8 cellular contexts compared by ENCODE assay signal in genomic region chr15:70892002-70892911, GRCh38. TPM values are rescaled to one million over a fixed set of nuclear protein-coding genes. Genes with fewer than 3 reads are reported as not detected.
A peak's percentile ranks its signal among the peaks of the same experiment; 100 is the strongest.
DNase-seq lines count a peak whose midpoint lies in the region; ATAC-seq and TF ChIP-seq lines count a peak whose summit lies in the region.

A gene with protein sequence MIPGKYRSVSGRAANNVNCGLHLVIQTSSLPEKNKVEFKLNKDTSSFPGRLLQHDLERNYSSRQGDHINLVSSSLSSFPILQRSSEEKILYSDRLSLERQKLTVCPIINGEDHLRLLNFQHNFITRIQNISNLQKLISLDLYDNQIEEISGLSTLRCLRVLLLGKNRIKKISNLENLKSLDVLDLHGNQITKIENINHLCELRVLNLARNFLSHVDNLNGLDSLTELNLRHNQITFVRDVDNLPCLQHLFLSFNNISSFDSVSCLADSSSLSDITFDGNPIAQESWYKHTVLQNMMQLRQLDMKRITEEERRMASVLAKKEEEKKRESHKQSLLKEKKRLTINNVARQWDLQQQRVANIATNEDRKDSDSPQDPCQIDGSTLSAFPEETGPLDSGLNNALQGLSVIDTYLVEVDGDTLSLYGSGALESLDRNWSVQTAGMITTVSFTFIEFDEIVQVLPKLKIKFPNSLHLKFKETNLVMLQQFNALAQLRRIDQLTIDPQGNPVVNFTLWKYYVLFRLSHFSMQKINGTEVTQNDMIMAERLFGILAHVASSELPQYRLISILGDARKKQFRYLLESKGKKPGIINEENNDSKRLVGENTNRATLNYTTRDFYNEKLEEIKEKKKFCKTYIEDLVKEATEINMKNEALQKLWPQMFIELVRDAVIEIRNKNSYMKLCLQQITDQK (plus strand): TSS chr15:70892826. CDS start chr15:70892895, 69 bp downstream.
TSS of gene THAP10 (minus strand) at chr15:70892433. CDS start at chr15:70892272, 161 bp downstream.

- H3K9me3 ChIP-seq in thoracic aorta, result no peaks in the 10 kb centered on the region

- no peaks in the 10 kb centered on the region for H3K9me3 Mint-ChIP-seq in activated naive CD4-positive, alpha-beta T cell treated with anti-CD3 and anti-CD28 coated beads, Interleukin-2, amount 10 ng/mL, durations not matched to agents 7 days and 5 days
- no peaks in the 10 kb centered on the region for H3K9me3 Mint-ChIP-seq in natural killer cell

- ATAC-seq in GM19467 (IDR thresholded peaks at IDR 0.05; ENCODE audit: unreplicated experiment) (peak; percentile 80), HG03571 (IDR thresholded peaks at IDR 0.05; ENCODE audit: unreplicated experiment) (peak; percentile 78), natural killer cell (peak; percentile 52 to 72 (median 60)), thoracic aorta (ENCODE audit: insufficient number of reproducible peaks, low FRiP score, low read depth) (peak; percentile 82)

- DNase-seq in COLO829 (ENCODE audit: low spot score) (peak; percentile 54), NCI-H82 treated with DMSO at 0.1 percent for 48 hours (lab: John Stamatoyannopoulos, UW; ENCODE audit: unreplicated experiment) (peak; percentile 79), foreskin melanocyte (peak; percentile 97), natural killer cell (no peak), thoracic aorta (ENCODE audit: low spot score) (peak; percentile 68)
- peak; percentile 53 for DNase-seq in activated naive CD4-positive, alpha-beta T cell treated with anti-CD3 and anti-CD28 coated beads, Interleukin-2, amount 10 ng/mL, durations not matched to agents 7 days and 5 days

- H3K27ac ChIP-seq in thoracic aorta, result peak within 1 kb of the TSS; percentile 70 to 73

- TF ChIP-seq CTCF in natural killer cell (IDR thresholded peaks at IDR 0.05) (no peak), thoracic aorta (IDR thresholded peaks at IDR 0.05) (no peak)

- H3K27ac Mint-ChIP-seq in activated naive CD4-positive, alpha-beta T cell treated with anti-CD3 and anti-CD28 coated beads, Interleukin-2, amount 10 ng/mL, durations not matched to agents 7 days and 5 days, result no peak within 1 kb of the TSS
- peak within 1 kb of the TSS in 1 of 2 donors; percentile 79 for H3K27ac Mint-ChIP-seq in natural killer cell

- H3K4me3 Mint-ChIP-seq in activated naive CD4-positive, alpha-beta T cell treated with anti-CD3 and anti-CD28 coated beads, Interleukin-2, amount 10 ng/mL, durations not matched to agents 7 days and 5 days, result peak within 1 kb of the TSS; percentile 70
- H3K4me3 Mint-ChIP-seq in natural killer cell, result peak within 1 kb of the TSS; percentile 91

- no peaks in the 10 kb centered on the region for H3K36me3 ChIP-seq in thoracic aorta

- H3K4me1 ChIP-seq in thoracic aorta (ENCODE audit: control insufficient read depth in 1 of 2, low read depth in 2 of 2), result peaks cover 3 to 9% of the 10 kb centered on the region in 2 donors

- intact Hi-C loops in natural killer cell (cut with micrococcal nuclease), result no loop called here

- CTCF ChIA-PET in activated naive CD4-positive, alpha-beta T cell treated with anti-CD3 and anti-CD28 coated beads, Interleukin-2, amount 10 ng/mL, durations not matched to agents 7 days and 5 days (lab: Charles Lee), result interaction anchor here (0.5 kb wide), 1 partner anchor 1625 kb away, joined by 3 read pairs; no protein-coding TSS in a partner anchor

- H3K27me3 Mint-ChIP-seq in activated naive CD4-positive, alpha-beta T cell treated with anti-CD3 and anti-CD28 coated beads, Interleukin-2, amount 10 ng/mL, durations not matched to agents 7 days and 5 days, result peaks cover 36% of the 10 kb centered on the region
- peaks cover 17 to 38% of the 10 kb centered on the region in 2 donors for H3K27me3 Mint-ChIP-seq in natural killer cell (ENCODE audit: low read depth in 2 of 2)

- peak within 1 kb of the TSS; percentile 83 for H3K4me3 ChIP-seq in thoracic aorta

- peaks cover 10% of the 10 kb centered on the region for H3K4me1 Mint-ChIP-seq in activated naive CD4-positive, alpha-beta T cell treated with anti-CD3 and anti-CD28 coated beads, Interleukin-2, amount 10 ng/mL, durations not matched to agents 7 days and 5 days
- H3K4me1 Mint-ChIP-seq in natural killer cell, result peaks cover 10 to 19% of the 10 kb centered on the region in 2 donors

- no peaks in the 10 kb centered on the region for H3K36me3 Mint-ChIP-seq in activated naive CD4-positive, alpha-beta T cell treated with anti-CD3 and anti-CD28 coated beads, Interleukin-2, amount 10 ng/mL, durations not matched to agents 7 days and 5 days
- no peaks in the 10 kb centered on the region for H3K36me3 Mint-ChIP-seq in natural killer cell

- H3K27me3 ChIP-seq in thoracic aorta (replicated peaks; ENCODE audit: insufficient read depth), result no peaks in the 10 kb centered on the region

RNA-seq across cellular contexts. Expression of the first gene that starts in this region (rescaled TPM):
- total RNA-seq in natural killer cell (under 1 TPM in 2 of 3 donors, not detected in 1; 0.14 to 0.38 TPM), thoracic aorta (1 to 10 TPM; 8.9 to 9.4 TPM)

RNA-seq across cellular contexts. Expression of gene THAP10, which starts in this region (rescaled TPM):
- total RNA-seq in natural killer cell (not detected), thoracic aorta (1 to 10 TPM in 1 of 2 donors, under 1 TPM in 1; 0.81 to 1.4 TPM)

Comparison
In these comparisons a context has a peak if more than half of its experiments do, and no peak if none do; other contexts are left out.
1. RNA of the first gene that starts in this region (total RNA-seq): 8.9 to 9.4 TPM in thoracic aorta; 0.14 to 0.38 TPM in natural killer cell; every median in the first group is over 4 times any median in the second.
2. Peak in ATAC-seq in natural killer cell; RNA of the genes that start here not detected or under 1 TPM.
3. Peak in every context shown above with its lines, with median percentiles within 50 percentile points of each other: ATAC-seq.